19 cellular contexts compared by ENCODE assay signal in the genomic region with DNA sequence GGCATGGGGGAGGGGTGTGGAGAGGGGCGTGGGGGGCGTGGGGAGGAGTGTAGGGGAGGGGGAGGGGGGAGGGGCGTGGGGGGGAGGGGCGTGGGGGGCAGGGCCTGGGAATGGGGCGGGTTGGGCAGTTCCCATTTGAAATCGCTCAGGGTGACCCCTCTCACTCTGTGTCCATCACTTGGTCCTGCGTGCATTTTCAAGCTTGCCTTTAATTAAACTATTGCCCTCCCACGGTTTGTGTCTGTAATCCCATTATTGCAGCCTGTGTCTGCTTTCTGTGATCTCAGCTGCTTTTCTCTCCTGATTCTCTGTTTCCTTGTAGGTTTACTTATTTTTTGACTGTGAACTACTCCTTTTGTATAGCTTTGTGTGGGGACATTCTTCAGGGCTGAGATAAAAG. TPM values are rescaled to one million over a fixed set of nuclear protein-coding genes. Genes with fewer than 3 reads are reported as not detected.
DNase-seq lines count a peak whose midpoint lies in the region; ATAC-seq and TF ChIP-seq lines count a peak whose summit lies in the region.
"Had no signal": no experiment of that assay in that cellular context is flagged by ENCODE, and none has a peak within 500 bp of the region (broad histone marks: within the 10 kb centered on the region; RNA-seq: fewer than 3 reads in every experiment).

No MANE protein-coding gene starts in this region.

- H3K9me2 ChIP-seq in GM23338 (ENCODE audit: insufficient read depth): no peaks in the 10 kb centered on the region

- H2BK5ac ChIP-seq in IMR-90 (ENCODE audit: low read depth, low read length, poor library complexity, severe bottlenecking) (no peak overlapping the region), neuronal stem cell (ENCODE audit: low read length) (no peak overlapping the region)

- H4K5ac ChIP-seq in IMR-90 (ENCODE audit: low read depth, low read length): no peak overlapping the region

- H2BK12ac ChIP-seq in neuronal stem cell (ENCODE audit: low read length): no peak overlapping the region

- no peak for ATAC-seq in GM23338
- peak; percentile 28 for ATAC-seq in IMR-90 (ENCODE audit: low read depth)
- no peak for ATAC-seq in GM21619 (IDR thresholded peaks at IDR 0.05; ENCODE audit: unreplicated experiment)
- ATAC-seq: K562 had no signal

- H3K4me1 Mint-ChIP-seq in GM23338 (peaks cover 3% of the 10 kb centered on the region; the same call in 1 of the 3 replicates), HFFc6 (ENCODE audit: low read depth) (no peaks in the 10 kb centered on the region)

- H2AK5ac ChIP-seq in IMR-90 (ENCODE audit: low read depth, low read length): no peak overlapping the region
- no peak overlapping the region for H2AK5ac ChIP-seq in neuronal stem cell (ENCODE audit: low read depth, low read length)

- H3K18ac ChIP-seq in IMR-90 (ENCODE audit: low read depth, low read length) (no peak overlapping the region), neuronal stem cell (ENCODE audit: low read length) (no peak overlapping the region)

- H2BK15ac ChIP-seq in IMR-90 (ENCODE audit: low read depth, low read length): no peak overlapping the region
- no peak overlapping the region for H2BK15ac ChIP-seq in neuronal stem cell (ENCODE audit: low read length)

- H3K9me1 ChIP-seq in IMR-90 (ENCODE audit: insufficient read depth, low read length): no peaks in the 10 kb centered on the region

- H4K20me1 ChIP-seq in GM23338 (replicated peaks; ENCODE audit: insufficient read depth) (no peaks in the 10 kb centered on the region), IMR-90 (ENCODE audit: insufficient read depth, low read length) (no peaks in the 10 kb centered on the region)
- H4K20me1 ChIP-seq: BLaER1 had no signal

- no peak overlapping the region for H3K9ac ChIP-seq in IMR-90 (ENCODE audit: low read depth, low read length)
- no peak overlapping the region for H3K9ac ChIP-seq in neuronal stem cell (ENCODE audit: low read depth, low read length, poor library complexity)
- H3K9ac ChIP-seq: BLaER1 had no signal

- POLR2A ChIA-PET in IMR-90 (lab: Charles Lee; ENCODE audit: unreplicated experiment): no interaction called here

- no peaks in the 10 kb centered on the region for H3K79me1 ChIP-seq in IMR-90 (ENCODE audit: low read depth in 1 of 2, low read length in 2 of 2)
- H3K79me1 ChIP-seq in neuronal stem cell (ENCODE audit: low read depth, low read length): no peaks in the 10 kb centered on the region

- H4K91ac ChIP-seq in IMR-90 (ENCODE audit: insufficient read depth, low read depth, low read length) (no peak overlapping the region), neuronal stem cell (ENCODE audit: low read depth, low read length, poor library complexity) (no peak overlapping the region)

- H3K36me3 Mint-ChIP-seq in GM23338 (ENCODE audit: low read depth): peaks cover 6% of the 10 kb centered on the region
- H3K36me3 Mint-ChIP-seq in HFFc6 (ENCODE audit: low read depth): peaks cover 5% of the 10 kb centered on the region; the same call in 1 of the 2 replicates

- H3K4me1 ChIP-seq in GM23338 (ENCODE audit: insufficient read depth): peaks cover 4% of the 10 kb centered on the region
- H3K4me1 ChIP-seq in IMR-90 (ENCODE audit: control insufficient read depth, insufficient read depth, low read length): peaks cover 5% of the 10 kb centered on the region
- peaks cover 7% of the 10 kb centered on the region for H3K4me1 ChIP-seq in ectodermal cell (ENCODE audit: control insufficient read depth, insufficient read depth, low read length)
- peaks cover 4 to 5% of the 10 kb centered on the region in 2 donors for H3K4me1 ChIP-seq in neuronal stem cell (ENCODE audit: control insufficient read depth in 2 of 2, insufficient read depth in 1 of 2, low read depth in 1 of 2, low read length in 2 of 2)
- H3K4me1 ChIP-seq: BLaER1, HAP-1 had no signal

- no TSS peak for BruUV-seq in IMR-90 (replicated peaks; lab: Mats Ljungman, UMichigan)

- no peaks in the 10 kb centered on the region for H3F3A ChIP-seq in GM23338 (replicated peaks; ENCODE audit: low read depth)

- no peak overlapping the region for H3K4me3 ChIP-seq in GM23338
- H3K4me3 ChIP-seq in IMR-90 (ENCODE audit: insufficient read depth, low read depth, low read length): no peak overlapping the region
- no peak overlapping the region for H3K4me3 ChIP-seq in ectodermal cell (ENCODE audit: insufficient read depth, low read depth, low read length)
- no peak overlapping the region for H3K4me3 ChIP-seq in neuronal stem cell (ENCODE audit: low read length in 2 of 2)
- H3K4me3 ChIP-seq: BLaER1, HAP-1, K562 had no signal

- TF ChIP-seq RAD21 in IMR-90 (IDR thresholded peaks at IDR 0.05; ENCODE audit: low read length): no peak

- H2AFZ ChIP-seq in GM23338 (no peak overlapping the region), IMR-90 (replicated peaks; ENCODE audit: low read length, poor library complexity) (no peak overlapping the region), neuronal stem cell (ENCODE audit: low read length) (no peak overlapping the region)

- H3K79me2 ChIP-seq in GM23338 (replicated peaks; ENCODE audit: insufficient read depth): no peaks in the 10 kb centered on the region

- H3K56ac ChIP-seq in IMR-90 (ENCODE audit: extremely low read depth, insufficient read depth, low read length): no peak overlapping the region

- H3K9me3 ChIP-seq in IMR-90 (ENCODE audit: control insufficient read depth, insufficient read depth, low read length) (no peaks in the 10 kb centered on the region; the same call in 1 of the 2 replicates), ectodermal cell (ENCODE audit: control insufficient read depth, low read length) (no peaks in the 10 kb centered on the region), neuronal stem cell (replicated peaks in 1 of 2; ENCODE audit: control insufficient read depth in 2 of 2, insufficient read depth in 1 of 2, low read depth in 1 of 2, low read length in 2 of 2) (peaks cover 0 to 11% of the 10 kb centered on the region in 2 donors)
- H3K9me3 ChIP-seq: HAP-1 had no signal

- H2BK20ac ChIP-seq in IMR-90 (ENCODE audit: low read depth, low read length): no peak overlapping the region

- intact Hi-C loops in IMR-90 (cut with micrococcal nuclease): no loop called here

- H3K27ac ChIP-seq in GM23338 (ENCODE audit: low read depth) (peak overlapping the region; percentile 24; the same call in 1 of the 2 replicates), IMR-90 (ENCODE audit: insufficient read depth, low read length) (no peak overlapping the region; the same call in 1 of the 2 replicates), ectodermal cell (ENCODE audit: insufficient read depth, low read depth, low read length, poor library complexity, severe bottlenecking) (peak overlapping the region; percentile 50), neuronal stem cell (replicated peaks; ENCODE audit: low read length) (no peak overlapping the region)
- H3K27ac ChIP-seq: BLaER1 had no signal

- WGBS in IMR-90 (ENCODE audit: extremely low coverage in 2 of 2, insufficient read length in 1 of 2), 2 experiments: no CpG with 5 or more reads among the region's 8 CpGs
- WGBS in ectodermal cell, 2 experiments: 43 to 44% methylated on average over 4 to 5 of the region's 8 CpGs
- WGBS in neuronal stem cell (ENCODE audit: extremely low coverage in 2 of 2, insufficient read length in 2 of 2, insufficient replicate concordance in 1 of 2), 2 donors: no CpG with 5 or more reads among the region's 8 CpGs

- dilution Hi-C loops in IMR-90 (cut with HindIII; ENCODE audit: low sequenced_read_pairs, unreplicated experiment): no loop called here

- H3K4ac ChIP-seq in IMR-90 (ENCODE audit: low read depth, low read length) (no peak overlapping the region), neuronal stem cell (ENCODE audit: low read length) (no peak overlapping the region)

- H3K9me3 Mint-ChIP-seq in GM23338: peaks cover 59% of the 10 kb centered on the region
- peaks cover 7% of the 10 kb centered on the region for H3K9me3 Mint-ChIP-seq in HFFc6

- H3K14ac ChIP-seq in IMR-90 (replicated peaks; ENCODE audit: low read depth, low read length): no peak overlapping the region
- no peak overlapping the region for H3K14ac ChIP-seq in neuronal stem cell (ENCODE audit: low read length)

- H2BK120ac ChIP-seq in IMR-90 (ENCODE audit: low read depth, low read length): no peak overlapping the region
- H2BK120ac ChIP-seq in neuronal stem cell (ENCODE audit: low read depth, low read length): no peak overlapping the region

- CTCF ChIA-PET in IMR-90 (lab: Yijun Ruan, JAX): interaction anchor here (0.6 kb wide), 1 partner anchor 14 kb away, joined by 3 read pairs; no protein-coding TSS in a partner anchor

- peaks cover 9% of the 10 kb centered on the region for H3K27me3 Mint-ChIP-seq in GM23338 (ENCODE audit: insufficient read depth, low read depth, poor library complexity)
- no peaks in the 10 kb centered on the region for H3K27me3 Mint-ChIP-seq in HFFc6 (ENCODE audit: insufficient read depth)

- H3K4me3 Mint-ChIP-seq in GM23338 (no peak overlapping the region), HFFc6 (no peak overlapping the region)
- H3K4me3 Mint-ChIP-seq: CD8-positive, alpha-beta memory T cell had no signal

- H2AK9ac ChIP-seq in IMR-90 (replicated peaks; ENCODE audit: low read depth, low read length, poor library complexity): no peak overlapping the region

- no peak overlapping the region for H3K4me2 ChIP-seq in GM23338
- H3K4me2 ChIP-seq in IMR-90 (ENCODE audit: low read depth, low read length): peak overlapping the region; percentile 17; the same call in 1 of the 2 replicates
- H3K4me2 ChIP-seq in neuronal stem cell (ENCODE audit: insufficient read depth, low read length, poor library complexity, severe bottlenecking): no peak overlapping the region
- H3K4me2 ChIP-seq: BLaER1 had no signal

- H3K23ac ChIP-seq in IMR-90 (ENCODE audit: low read depth, low read length) (no peak overlapping the region), neuronal stem cell (ENCODE audit: low read depth, low read length, poor library complexity) (no peak overlapping the region)

- peak; percentile 3 for DNase-seq in GM23338 (ENCODE audit: low spot score)
- no peak for DNase-seq in IMR-90
- peak; percentile 9 for DNase-seq in neuronal stem cell (ENCODE audit: low spot score)
- no peak for DNase-seq in HFFc6
- DNase-seq in NK-92 (lab: John Stamatoyannopoulos, UW; ENCODE audit: unreplicated experiment): no peak
- DNase-seq: CD8-positive, alpha-beta memory T cell; DMS153; EL; NCI-H1436; NCI-H2081; NCI-H226; SHP77; SW 1271 had no signal

- no peak for TF ChIP-seq POLR2A in IMR-90 (IDR thresholded peaks at IDR 0.05; ENCODE audit: low read depth, low read length)

- H4K8ac ChIP-seq in IMR-90 (ENCODE audit: low read depth in 2 of 2, low read length in 2 of 2): no peak overlapping the region
- H4K8ac ChIP-seq in neuronal stem cell (ENCODE audit: low read depth, low read length): no peak overlapping the region

- H3K27ac Mint-ChIP-seq in GM23338: no peak overlapping the region
- H3K27ac Mint-ChIP-seq in HFFc6: no peak overlapping the region
- H3K27ac Mint-ChIP-seq: CD8-positive, alpha-beta memory T cell had no signal

- in situ Hi-C loops in IMR-90 (cut with MboI; ENCODE audit: low sequenced_read_pairs): no loop called here

- H3K27me3 ChIP-seq in GM23338 (ENCODE audit: insufficient read depth): peaks cover 32% of the 10 kb centered on the region
- peaks cover 15% of the 10 kb centered on the region for H3K27me3 ChIP-seq in IMR-90 (ENCODE audit: control insufficient read depth, insufficient read depth, low read length)
- peaks cover 37% of the 10 kb centered on the region for H3K27me3 ChIP-seq in ectodermal cell (ENCODE audit: control insufficient read depth, insufficient read depth, low read length, poor library complexity, severe bottlenecking)
- H3K27me3 ChIP-seq in neuronal stem cell (ENCODE audit: control insufficient read depth in 3 of 3, insufficient read depth in 3 of 3, low read depth in 1 of 3, low read length in 3 of 3): peaks cover 0 to 26% (median 3%) of the 10 kb centered on the region in 3 experiments
- H3K27me3 ChIP-seq: BLaER1 had no signal

- H3K36me3 ChIP-seq in GM23338 (ENCODE audit: insufficient read depth): no peaks in the 10 kb centered on the region
- no peaks in the 10 kb centered on the region for H3K36me3 ChIP-seq in IMR-90 (ENCODE audit: control insufficient read depth, insufficient read depth, low read length)
- no peaks in the 10 kb centered on the region for H3K36me3 ChIP-seq in ectodermal cell (ENCODE audit: control insufficient read depth, insufficient read depth, low read length)
- H3K36me3 ChIP-seq in neuronal stem cell (replicated peaks in 1 of 2; ENCODE audit: control insufficient read depth in 2 of 2, insufficient read depth in 2 of 2, low read length in 2 of 2): no peaks in the 10 kb centered on the region
- H3K36me3 ChIP-seq: BLaER1, HAP-1 had no signal

- TF ChIP-seq CTCF in GM23338 (conservative IDR thresholded peaks at IDR 0.05; ENCODE audit: low read depth in 2 of 2): no peak
- TF ChIP-seq CTCF in IMR-90 (conservative IDR thresholded peaks at IDR 0.05; ENCODE audit: low read depth, low read length): no peak
- TF ChIP-seq CTCF in HFFc6 (IDR thresholded peaks at IDR 0.05): no peak

RNA-seq across cellular contexts. Expression of gene DCDC2C, which starts 1.3 kb away (rescaled TPM):
- not detected in 2 replicates for total RNA-seq in GM23338 (2014; rRNA removed; shearing (Covaris generic))
- polyA plus RNA-seq in GM23338 (2016; fragmentation: Nextera tagmentation; extraction: Ambion mirVana) (0.45 and 0.50 TPM in 2 replicates), IMR-90 (2012; rRNA removed) (not detected in 2 replicates)
- total RNA-seq in IMR-90 (2012; rRNA removed): not detected in 2 replicates
- polyA plus RNA-seq in IMR-90 (2012; cell fraction: cytosol; rRNA removed): not detected in 2 replicates
- not detected in 2 replicates for polyA plus RNA-seq in IMR-90 (2012; cell fraction: nucleus; rRNA removed; ENCODE audit: low replicate concordance)
- not detected for polyA plus RNA-seq in ectodermal cell (2013, experiment 1 of 4)
- polyA plus RNA-seq in ectodermal cell (2013, experiment 2 of 4): not detected
- not detected for polyA plus RNA-seq in ectodermal cell (2013, experiment 3 of 4)
- not detected for polyA plus RNA-seq in ectodermal cell (2013, experiment 4 of 4)
- not detected for polyA plus RNA-seq in neuronal stem cell (2013, experiment 1 of 2)
- not detected for polyA plus RNA-seq in neuronal stem cell (2013, experiment 2 of 2)
- total RNA-seq in HFFc6 (2021; fragmentation: NEBNext Ultra II Directional; extraction: Animal tissue kit (Norgen Biotek cat#: 25700)): not detected
- total RNA-seq: CD8-positive, alpha-beta memory T cell; K562 had no signal
- polyA plus RNA-seq: CD8-positive, alpha-beta memory T cell; K562 had no signal

RNA-seq across cellular contexts. Expression of gene ALLC, which starts 46.6 kb away (rescaled TPM):
- total RNA-seq in GM23338 (2014; rRNA removed; shearing (Covaris generic)): not detected in 2 replicates
- not detected in 2 replicates for polyA plus RNA-seq in GM23338 (2016; fragmentation: Nextera tagmentation; extraction: Ambion mirVana)
- total RNA-seq in IMR-90 (2012; rRNA removed): not detected in 2 replicates
- not detected in 2 replicates for polyA plus RNA-seq in IMR-90 (2012; rRNA removed)
- polyA plus RNA-seq in IMR-90 (2012; cell fraction: cytosol; rRNA removed): not detected in 2 replicates
- polyA plus RNA-seq in IMR-90 (2012; cell fraction: nucleus; rRNA removed; ENCODE audit: low replicate concordance): not detected in 2 replicates
- polyA plus RNA-seq in ectodermal cell (2013, experiment 1 of 4): not detected
- not detected for polyA plus RNA-seq in ectodermal cell (2013, experiment 2 of 4)
- polyA plus RNA-seq in ectodermal cell (2013, experiment 3 of 4): not detected
- polyA plus RNA-seq in ectodermal cell (2013, experiment 4 of 4): not detected
- not detected for polyA plus RNA-seq in neuronal stem cell (2013, experiment 1 of 2)
- polyA plus RNA-seq in neuronal stem cell (2013, experiment 2 of 2): 0.08 TPM
- total RNA-seq in HFFc6 (2021; fragmentation: NEBNext Ultra II Directional; extraction: Animal tissue kit (Norgen Biotek cat#: 25700)): not detected
- total RNA-seq: CD8-positive, alpha-beta memory T cell; HT1080; K562 had no signal
- polyA plus RNA-seq: CD8-positive, alpha-beta memory T cell; K562 had no signal

Comparison
In these comparisons a context has a peak if more than half of its experiments do, and no peak if none do; other contexts are left out.
1. DNase-seq: peak in GM23338 (single experiment) and neuronal stem cell (single experiment); none in IMR-90 (single experiment), HFFc6 (single experiment) and NK-92 (single experiment).
2. H3K27ac ChIP-seq: peak in GM23338 (single experiment) and ectodermal cell (single experiment); none in IMR-90 (single experiment) and neuronal stem cell (single experiment).